Comparison of ENCODE assay signal across 16 cellular contexts in the genomic region with DNA sequence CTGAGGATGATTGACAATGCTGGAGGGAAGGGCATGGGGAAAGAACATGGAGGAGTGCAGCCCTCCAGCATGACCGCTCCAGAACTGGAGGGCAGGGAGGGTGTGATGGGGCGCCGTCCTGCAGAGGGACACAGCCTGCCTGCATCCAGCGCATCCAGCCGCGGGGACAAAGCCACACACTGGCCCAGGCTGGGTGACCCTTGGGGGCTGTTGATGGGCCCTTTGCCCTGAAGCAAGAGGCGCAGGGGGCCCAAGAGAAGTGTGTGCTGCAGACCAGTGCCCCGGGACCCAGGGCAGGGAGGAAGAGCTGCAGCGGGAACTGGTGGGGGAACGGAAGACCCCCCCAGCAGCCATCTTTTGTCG.
A peak's percentile ranks its signal among the peaks of the same experiment; 100 is the strongest.
DNase-seq lines count a peak whose midpoint lies in the region; ATAC-seq, FAIRE-seq and TF ChIP-seq lines count a peak whose summit lies in the region.
"Had no signal": no experiment of that assay in that cellular context is flagged by ENCODE, and none has a peak within 500 bp of the region (broad histone marks: within the 10 kb centered on the region; RNA-seq: fewer than 3 reads in every experiment).

No MANE protein-coding gene starts in this region.

- peak overlapping the region; percentile 16; the same call in 1 of the 2 replicates for H2BK5ac ChIP-seq in H1 (ENCODE audit: low read depth, low read length)

- no peak overlapping the region for H3K56ac ChIP-seq in H1 (replicated peaks; ENCODE audit: insufficient read length, low read depth, low read length)

- H3K4me3 ChIP-seq in BE2C (ENCODE audit: low read depth, low read length) (peak overlapping the region; percentile 24; the same call in 1 of the 2 replicates), GM23338 (no peak overlapping the region), H1 (ENCODE audit: extremely low read depth in 1 of 4, insufficient read depth in 2 of 4, low read depth in 3 of 4, low read length in 4 of 4) (no peak overlapping the region), uterus (no peak overlapping the region)
- H3K4me3 ChIP-seq: A549 had no signal

- CTCF ChIA-PET in H1 (lab: Charles Lee; ENCODE audit: partially characterized antibody): interaction anchor here (0.7 to 2.4 kb wide), 4 partner anchors 9 to 82 kb away, joined by 3 to 6 read pairs (median 3); no protein-coding TSS in a partner anchor

- TF ChIP-seq EP300 in H1 (IDR thresholded peaks at IDR 0.05; ENCODE audit: borderline replicate concordance in 1 of 2, low read depth in 2 of 2, low read length in 2 of 2): no peak

- no peak overlapping the region for H3K14ac ChIP-seq in H1 (ENCODE audit: insufficient read length)

- H4K20me1 ChIP-seq in GM23338 (replicated peaks; ENCODE audit: insufficient read depth) (no peaks in the 10 kb centered on the region), H1 (replicated peaks in 1 of 2; ENCODE audit: control insufficient read depth in 1 of 2, insufficient read depth in 2 of 2, low read length in 2 of 2) (no peaks in the 10 kb centered on the region)

- H3K27ac Mint-ChIP-seq in GM23338 (no peak overlapping the region), osteocyte (ENCODE audit: unreplicated experiment) (no peak overlapping the region)
- H3K27ac Mint-ChIP-seq: CD14-positive monocyte; CD8-positive, alpha-beta T cell; IgD-negative memory B cell had no signal

- H3K9me3 Mint-ChIP-seq in GM23338: peaks cover 22% of the 10 kb centered on the region
- peaks cover 24% of the 10 kb centered on the region for H3K9me3 Mint-ChIP-seq in osteocyte (ENCODE audit: unreplicated experiment)

- H3K36me3 ChIP-seq in BE2C (no peaks in the 10 kb centered on the region), GM23338 (ENCODE audit: insufficient read depth) (peaks cover 10% of the 10 kb centered on the region; the same call in 1 of the 2 replicates), H1 (ENCODE audit: control insufficient read depth in 2 of 4, insufficient read depth in 4 of 4, low read length in 3 of 4) (no peaks in the 10 kb centered on the region), uterus (no peaks in the 10 kb centered on the region)

- H3K27ac ChIP-seq in GM23338 (ENCODE audit: low read depth) (no peak overlapping the region), H1 (ENCODE audit: low read depth, low read length) (no peak overlapping the region), uterus (no peak overlapping the region)
- H3K27ac ChIP-seq: A549 had no signal

- WGBS in H1 (ENCODE audit: extremely low coverage in 1 of 2, insufficient coverage in 1 of 2, insufficient read length in 1 of 2, insufficient replicate concordance in 2 of 2, low coverage in 1 of 2, low lambda C conversion rate in 2 of 2, missing lambda C conversion rate in 1 of 2), 2 experiments: 90% methylated on average over 11 of the region's 11 CpGs; no CpG with 5 or more reads in 1 of the 2 experiments

- no peak for TF ChIP-seq RAD21 in H1 (IDR thresholded peaks at IDR 0.05 in 1 of 2, conservative IDR thresholded peaks at IDR 0.05 in 1 of 2; ENCODE audit: low read depth in 2 of 2, low read length in 2 of 2)

- ATAC-seq in GM23338 (no peak; the same call in 2 of the 3 replicates), GM19397 (IDR thresholded peaks at IDR 0.05; ENCODE audit: unreplicated experiment) (no peak)
- ATAC-seq: A549; CD8-positive, alpha-beta T cell had no signal

- H3K36me3 Mint-ChIP-seq in GM23338 (ENCODE audit: low read depth): peaks cover 13% of the 10 kb centered on the region
- no peaks in the 10 kb centered on the region for H3K36me3 Mint-ChIP-seq in osteocyte (ENCODE audit: unreplicated experiment)
- H3K36me3 Mint-ChIP-seq: CD14-positive monocyte; CD8-positive, alpha-beta T cell; IgD-negative memory B cell had no signal

- no peak overlapping the region; the same call in 1 of the 2 replicates for H3K18ac ChIP-seq in H1 (ENCODE audit: extremely low read depth, low read length)

- TF ChIP-seq POLR2A in H1 (IDR thresholded peaks at IDR 0.05; ENCODE audit: control extremely low read depth in 1 of 2, low read depth in 2 of 2, low read length in 2 of 2) (no peak), uterus (IDR thresholded peaks at IDR 0.05) (no peak)

- no peak for DNase-seq in BE2C
- no peak for DNase-seq in GM23338 (ENCODE audit: low spot score)
- DNase-seq in H1 (ENCODE audit: low read depth in 1 of 2, low spot score in 2 of 2): no peak
- peak; percentile 72 for DNase-seq in osteocyte (ENCODE audit: extremely low spot score, unreplicated experiment)
- no peak for DNase-seq in uterus
- no peak for DNase-seq in activated CD4-positive, CD25-positive, alpha-beta regulatory T cell (lab: John Stamatoyannopoulos, UW)
- DNase-seq: Caco-2, DND-41, GDM1 had no signal

- H3K9me3 ChIP-seq in BE2C (no peaks in the 10 kb centered on the region), H1 (ENCODE audit: insufficient read depth in 2 of 2, low read depth in 1 of 2, low read length in 1 of 2) (peaks cover 9 to 12% of the 10 kb centered on the region in 2 experiments; a peak in 3 of 4 replicates), uterus (peaks cover 0 to 6% of the 10 kb centered on the region in 2 donors)

- H3K4me3 Mint-ChIP-seq in GM23338 (no peak overlapping the region), osteocyte (ENCODE audit: unreplicated experiment) (no peak overlapping the region)
- H3K4me3 Mint-ChIP-seq: CD14-positive monocyte; CD8-positive, alpha-beta T cell; IgD-negative memory B cell had no signal

- no peak overlapping the region for H4K5ac ChIP-seq in H1 (ENCODE audit: insufficient read length, low read depth, low read length)

- H2BK12ac ChIP-seq in H1 (ENCODE audit: low read depth, low read length): no peak overlapping the region

- H2BK15ac ChIP-seq in H1 (ENCODE audit: low read length): no peak overlapping the region

- H3F3A ChIP-seq in GM23338 (replicated peaks; ENCODE audit: low read depth): no peaks in the 10 kb centered on the region

- H3K4me1 ChIP-seq in BE2C (no peaks in the 10 kb centered on the region), GM23338 (ENCODE audit: insufficient read depth) (no peaks in the 10 kb centered on the region), H1 (replicated peaks in 1 of 4; ENCODE audit: control insufficient read depth in 3 of 4, insufficient read depth in 4 of 4, low read length in 3 of 4) (no peaks in the 10 kb centered on the region), uterus (no peaks in the 10 kb centered on the region)
- H3K4me1 ChIP-seq: A549, Caco-2 had no signal

- H3K4ac ChIP-seq in H1 (replicated peaks; ENCODE audit: insufficient read length, low read depth, low read length): no peak overlapping the region

- no peak overlapping the region for H3K9ac ChIP-seq in H1 (replicated peaks in 1 of 4; ENCODE audit: extremely low read depth in 1 of 4, low read depth in 3 of 4, low read length in 3 of 4)

- H3K9me2 ChIP-seq in GM23338 (ENCODE audit: insufficient read depth): no peaks in the 10 kb centered on the region

- intact Hi-C loops in uterus (cut with DNase I; ENCODE audit: low total_unique reads): no loop called here

- H3K4me1 Mint-ChIP-seq in GM23338 (no peaks in the 10 kb centered on the region; the same call in 2 of the 3 replicates), osteocyte (ENCODE audit: unreplicated experiment) (no peaks in the 10 kb centered on the region)
- H3K4me1 Mint-ChIP-seq: CD14-positive monocyte had no signal

- H2BK120ac ChIP-seq in H1 (replicated peaks; ENCODE audit: low read depth, low read length): no peak overlapping the region

- H2AFZ ChIP-seq in GM23338 (peak overlapping the region; percentile 70; the same call in 1 of the 2 replicates), H1 (ENCODE audit: low read length) (no peak overlapping the region)

- H3K23me2 ChIP-seq in H1 (ENCODE audit: low read depth, low read length): no peaks in the 10 kb centered on the region; the same call in 1 of the 2 replicates

- H3K79me1 ChIP-seq in H1 (ENCODE audit: low read depth, low read length): no peaks in the 10 kb centered on the region

- no peak overlapping the region for H2AK5ac ChIP-seq in H1 (ENCODE audit: low read depth, low read length)

- POLR2A ChIA-PET in H1 (lab: Charles Lee; ENCODE audit: partially characterized antibody): interaction anchor here (0.9 kb wide), 1 partner anchor 30 kb away, joined by 4 read pairs; no protein-coding TSS in a partner anchor

- peaks cover 10% of the 10 kb centered on the region for H3K27me3 Mint-ChIP-seq in GM23338 (ENCODE audit: insufficient read depth, low read depth, poor library complexity)
- H3K27me3 Mint-ChIP-seq in osteocyte (ENCODE audit: unreplicated experiment): no peaks in the 10 kb centered on the region

- no peak overlapping the region for H3K23ac ChIP-seq in H1 (ENCODE audit: insufficient read length)

- FAIRE-seq in H1 (lab: Jason Lieb, UNC): no peak
- FAIRE-seq: A549, GM12892, H54 had no signal

- H3K79me2 ChIP-seq in GM23338 (replicated peaks; ENCODE audit: insufficient read depth): no peaks in the 10 kb centered on the region
- no peaks in the 10 kb centered on the region for H3K79me2 ChIP-seq in H1 (ENCODE audit: control insufficient read depth in 1 of 2, insufficient read depth in 2 of 2, low read length in 2 of 2)

- no peak overlapping the region; the same call in 1 of the 2 replicates for H2BK20ac ChIP-seq in H1 (ENCODE audit: low read length)

- H3K4me2 ChIP-seq in GM23338 (no peak overlapping the region), H1 (ENCODE audit: insufficient read depth in 1 of 2, low read depth in 2 of 2, low read length in 2 of 2) (no peak overlapping the region)
- H3K4me2 ChIP-seq: A549 had no signal

- H4K91ac ChIP-seq in H1 (replicated peaks; ENCODE audit: insufficient read length, low read length): no peak overlapping the region

- no peaks in the 10 kb centered on the region for H3K27me3 ChIP-seq in BE2C
- H3K27me3 ChIP-seq in GM23338 (ENCODE audit: insufficient read depth): no peaks in the 10 kb centered on the region
- no peaks in the 10 kb centered on the region; a peak in 1 of 7 replicates for H3K27me3 ChIP-seq in H1 (replicated peaks in 1 of 4; ENCODE audit: control insufficient read depth in 3 of 4, extremely low read depth in 1 of 4, insufficient read depth in 3 of 4, low read length in 3 of 4)
- no peaks in the 10 kb centered on the region for H3K27me3 ChIP-seq in uterus

- no peak overlapping the region for H4K8ac ChIP-seq in H1 (ENCODE audit: extremely low read depth, insufficient read depth, low read length)

- TF ChIP-seq CTCF in BE2C (IDR thresholded peaks at IDR 0.05; ENCODE audit: low read depth, low read length) (no peak), GM23338 (conservative IDR thresholded peaks at IDR 0.05; ENCODE audit: low read depth in 2 of 2) (no peak), H1 (IDR thresholded peaks at IDR 0.05; ENCODE audit: control extremely low read depth in 1 of 3, insufficient read depth in 1 of 3, low read depth in 1 of 3, low read length in 3 of 3) (no peak), osteocyte (IDR thresholded peaks at IDR 0.05) (no peak), uterus (IDR thresholded peaks at IDR 0.05) (no peak)

TF ChIP-seq in GM23338, 12 proteins besides CTCF, POLR2A, EP300 and RAD21 (continues in another document):
- no peak for TF ChIP-seq NANOG (IDR thresholded peaks at IDR 0.05; ENCODE audit: borderline replicate concordance)

TF ChIP-seq in H1, 55 proteins besides CTCF, POLR2A, EP300 and RAD21 (continues in another document):
- no peak for TF ChIP-seq NRF1 (IDR thresholded peaks at IDR 0.05; ENCODE audit: low read depth, low read length)
- no peak for TF ChIP-seq RNF2 (IDR thresholded peaks at IDR 0.05; ENCODE audit: borderline replicate concordance, low read depth, low read length, missing control alignments, poor library complexity, severe bottlenecking)
- no peak for TF ChIP-seq ZNF274 (IDR thresholded peaks at IDR 0.05; ENCODE audit: borderline replicate concordance, extremely low read depth, low read length)
